In genomic region chr10:61547297-61547696, GRCh38 we compare ENCODE assay signal across 30 cellular contexts.
"Had no signal": no experiment of that assay in that cellular context is flagged by ENCODE, and none has a peak within 500 bp of the region (broad histone marks: within the 10 kb centered on the region; RNA-seq: fewer than 3 reads in every experiment).

No MANE protein-coding gene starts in this region.

- H3K79me2 ChIP-seq: parathyroid adenoma had no signal

- H3K9me3 ChIP-seq: left lung, lower lobe of right lung, psoas muscle, sigmoid colon, stomach, thyroid gland, upper lobe of right lung had no signal

- H3K9me3 Mint-ChIP-seq: activated CD4-positive, alpha-beta memory T cell treated with anti-CD3 and anti-CD28 coated beads, Interleukin-2, amount 10 ng/mL, durations not matched to agents 7 days and 5 days; activated CD4-positive, alpha-beta T cell treated with anti-CD3 and anti-CD28 coated beads, Interleukin-2, amount 10 ng/mL, durations not matched to agents 7 days and 5 days; activated T-cell treated with anti-CD3 and anti-CD28 coated beads, Interleukin-2, amount 50 U/mL, for 24 hours had no signal

- H3K27ac Mint-ChIP-seq: activated CD4-positive, alpha-beta memory T cell treated with anti-CD3 and anti-CD28 coated beads, Interleukin-2, amount 10 ng/mL, durations not matched to agents 7 days and 5 days; activated CD4-positive, alpha-beta T cell treated with anti-CD3 and anti-CD28 coated beads, Interleukin-2, amount 10 ng/mL, durations not matched to agents 7 days and 5 days; activated T-cell treated with anti-CD3 and anti-CD28 coated beads, Interleukin-2, amount 50 U/mL, for 24 hours; immature natural killer cell; naive thymus-derived CD8-positive, alpha-beta T cell; stimulated activated naive B cell treated with anti-CD40 and anti-IgM and Interleukin-4, amounts not matched to agents 10 μg/mL and 1 μg/mL and 100 μg/mL, for 72 hours had no signal

- H2AFZ ChIP-seq: parathyroid adenoma had no signal

- H3K27me3 Mint-ChIP-seq: activated CD4-positive, alpha-beta T cell treated with anti-CD3 and anti-CD28 coated beads, Interleukin-2, amount 10 ng/mL, durations not matched to agents 7 days and 5 days; stimulated activated naive B cell treated with anti-CD40 and anti-IgM and Interleukin-4, amounts not matched to agents 10 μg/mL and 1 μg/mL and 100 μg/mL, for 72 hours had no signal

- ATAC-seq: heart left ventricle; left lung; lower lobe of right lung; naive thymus-derived CD8-positive, alpha-beta T cell; psoas muscle; stimulated activated naive B cell treated with anti-CD40 and anti-IgM and Interleukin-4, amounts not matched to agents 10 μg/mL and 1 μg/mL and 100 μg/mL, for 72 hours; upper lobe of right lung had no signal

- H3K4me1 ChIP-seq: heart left ventricle, left lung, lower lobe of right lung, parathyroid adenoma, psoas muscle, sigmoid colon, stomach, thyroid gland, upper lobe of right lung had no signal

- H3K4me2 ChIP-seq: smooth muscle cell had no signal

- H3K27ac ChIP-seq: brain microvascular endothelial cell, heart left ventricle, left lung, lower lobe of right lung, parathyroid adenoma, psoas muscle, sigmoid colon, stomach, thyroid gland, upper lobe of right lung had no signal

- FAIRE-seq: astrocyte, endothelial cell of umbilical vein had no signal

- H3K27me3 ChIP-seq: brain microvascular endothelial cell, heart left ventricle, left lung, sigmoid colon, stomach, thyroid gland, upper lobe of right lung had no signal

- H3K36me3 ChIP-seq: brain microvascular endothelial cell, heart left ventricle, left lung, lower lobe of right lung, sigmoid colon, stomach, thyroid gland, upper lobe of right lung had no signal

- DNase-seq: activated CD4-positive, alpha-beta memory T cell treated with anti-CD3 and anti-CD28 coated beads, Interleukin-2, amount 10 ng/mL, durations not matched to agents 7 days and 5 days; activated CD4-positive, alpha-beta T cell treated with anti-CD3 and anti-CD28 coated beads, Interleukin-2, amount 10 ng/mL, durations not matched to agents 7 days and 5 days; activated CD4-positive, CD25-positive, alpha-beta regulatory T cell treated with anti-CD3 and anti-CD28 coated beads, Interleukin-2, amount 50 U/mL, for 72 hours; activated CD8-positive, alpha-beta memory T cell treated with anti-CD3 and anti-CD28 coated beads, Interleukin-2, amount 50 U/mL, for 48 hours; activated gamma-delta T cell treated with Interleukin-2 at 50 U/mL for 16 hours; activated naive CD4-positive, alpha-beta T cell treated with anti-CD3 and anti-CD28 coated beads, Interleukin-2, amount 50 U/mL, for 16 hours; activated T-cell treated with anti-CD3 and anti-CD28 coated beads, Interleukin-2, amount 50 U/mL, for 24 hours; amniotic stem cell; brain microvascular endothelial cell; cortex of kidney; heart left ventricle; hypothalamus; immature natural killer cell; left lung; lower lobe of right lung; mesenchymal stem cell; naive thymus-derived CD8-positive, alpha-beta T cell; nucleus accumbens; psoas muscle; sigmoid colon; stimulated activated CD4-positive, alpha-beta T cell treated with anti-CD3 and anti-CD28 coated beads, Interleukin-1b, Interleukin-23, amount 100 ng/mL, for 48 hours; stimulated activated naive B cell treated with anti-CD40 and anti-IgM and Interleukin-4, amounts not matched to agents 10 μg/mL and 1 μg/mL and 100 μg/mL, for 72 hours; stomach; thyroid gland; upper lobe of right lung had no signal

- H3K4me3 Mint-ChIP-seq: activated CD4-positive, alpha-beta memory T cell treated with anti-CD3 and anti-CD28 coated beads, Interleukin-2, amount 10 ng/mL, durations not matched to agents 7 days and 5 days; activated CD4-positive, alpha-beta T cell treated with anti-CD3 and anti-CD28 coated beads, Interleukin-2, amount 10 ng/mL, durations not matched to agents 7 days and 5 days; activated T-cell treated with anti-CD3 and anti-CD28 coated beads, Interleukin-2, amount 50 U/mL, for 24 hours; immature natural killer cell; naive thymus-derived CD8-positive, alpha-beta T cell; neural crest cell; stimulated activated naive B cell treated with anti-CD40 and anti-IgM and Interleukin-4, amounts not matched to agents 10 μg/mL and 1 μg/mL and 100 μg/mL, for 72 hours had no signal

- H3K4me1 Mint-ChIP-seq: activated CD4-positive, alpha-beta memory T cell treated with anti-CD3 and anti-CD28 coated beads, Interleukin-2, amount 10 ng/mL, durations not matched to agents 7 days and 5 days; activated CD4-positive, alpha-beta T cell treated with anti-CD3 and anti-CD28 coated beads, Interleukin-2, amount 10 ng/mL, durations not matched to agents 7 days and 5 days; immature natural killer cell; naive thymus-derived CD8-positive, alpha-beta T cell; neural crest cell; stimulated activated naive B cell treated with anti-CD40 and anti-IgM and Interleukin-4, amounts not matched to agents 10 μg/mL and 1 μg/mL and 100 μg/mL, for 72 hours had no signal

- H3K4me3 ChIP-seq: heart left ventricle, left lung, lower lobe of right lung, psoas muscle, sigmoid colon, smooth muscle cell, stomach, thyroid gland, upper lobe of right lung had no signal

- H3K9ac ChIP-seq: parathyroid adenoma had no signal

- H3K36me3 Mint-ChIP-seq: immature natural killer cell; naive thymus-derived CD8-positive, alpha-beta T cell; stimulated activated naive B cell treated with anti-CD40 and anti-IgM and Interleukin-4, amounts not matched to agents 10 μg/mL and 1 μg/mL and 100 μg/mL, for 72 hours had no signal
